ENCODE assay signal across 14 cellular contexts in genomic region chr5:54022156-54022685, GRCh38.
DNase-seq lines count a peak whose midpoint lies in the region; ATAC-seq, FAIRE-seq and TF ChIP-seq lines count a peak whose summit lies in the region.
"Had no signal": no experiment of that assay in that cellular context is flagged by ENCODE, and none has a peak within 500 bp of the region (broad histone marks: within the 10 kb centered on the region; RNA-seq: fewer than 3 reads in every experiment).

No MANE protein-coding gene starts in this region.

- H3K27me3 ChIP-seq in pancreas, result no peaks in the 10 kb centered on the region
- H3K27me3 ChIP-seq: adrenal gland had no signal

- WGBS in pancreas, 2 donors, result 76 to 77% methylated on average over 3 of the region's 3 CpGs

- no peak for ATAC-seq in stimulated activated effector memory CD8-positive, alpha-beta T cell treated with anti-CD3 and anti-CD28 coated beads, Interleukin-12 subunit alpha, Interleukin-12 subunit beta, amount 100 ng/mL, for 72 hours
- ATAC-seq in GM18502 (IDR thresholded peaks at IDR 0.05; ENCODE audit: poor library complexity, unreplicated experiment), result no peak
- no peak for ATAC-seq in pancreas
- ATAC-seq: stimulated activated memory B cell treated with anti-CD40 and anti-IgM and Interleukin-4, amounts not matched to agents 10 μg/mL and 1 μg/mL and 100 μg/mL, for 72 hours had no signal

- H3K4me3 Mint-ChIP-seq in activated naive CD4-positive, alpha-beta T cell treated with anti-CD3 and anti-CD28 coated beads, Interleukin-2, amount 10 ng/mL, durations not matched to agents 7 days and 5 days, result peak overlapping the region; percentile 59
- H3K4me3 Mint-ChIP-seq in chondrocyte (ENCODE audit: unreplicated experiment), result peak overlapping the region; percentile 46
- H3K4me3 Mint-ChIP-seq in stimulated activated effector memory CD8-positive, alpha-beta T cell treated with anti-CD3 and anti-CD28 coated beads, Interleukin-12 subunit alpha, Interleukin-12 subunit beta, amount 100 ng/mL, for 72 hours, result peak overlapping the region; percentile 36
- H3K4me3 Mint-ChIP-seq: dendritic cell treated with granulocyte-macrophage colony-stimulating factor and Interleukin-4, amounts not matched to agents 40 ng/mL and 50 ng/mL, for 4 days; mesothelial cell of epicardium; stimulated activated memory B cell treated with anti-CD40 and anti-IgM and Interleukin-4, amounts not matched to agents 10 μg/mL and 1 μg/mL and 100 μg/mL, for 72 hours had no signal

- CTCF ChIA-PET in activated naive CD4-positive, alpha-beta T cell treated with anti-CD3 and anti-CD28 coated beads, Interleukin-2, amount 10 ng/mL, durations not matched to agents 7 days and 5 days (lab: Charles Lee), result no interaction called here

- H3K9me3 ChIP-seq in pancreas, result no peaks in the 10 kb centered on the region
- H3K9me3 ChIP-seq: adrenal gland had no signal

- no peaks in the 10 kb centered on the region for H3K36me3 ChIP-seq in pancreas
- H3K36me3 ChIP-seq: adrenal gland had no signal

- TF ChIP-seq CTCF in chondrocyte (IDR thresholded peaks at IDR 0.05), result no peak
- TF ChIP-seq CTCF in pancreas (IDR thresholded peaks at IDR 0.05), result no peak

- H3K4me1 ChIP-seq in pancreas, result peaks cover 0 to 12% (median 6%) of the 10 kb centered on the region in 3 donors
- H3K4me1 ChIP-seq: adrenal gland had no signal

- no peak overlapping the region for H3K4me3 ChIP-seq in pancreas
- H3K4me3 ChIP-seq: adrenal gland had no signal

- H3K36me3 Mint-ChIP-seq in activated naive CD4-positive, alpha-beta T cell treated with anti-CD3 and anti-CD28 coated beads, Interleukin-2, amount 10 ng/mL, durations not matched to agents 7 days and 5 days, result peaks cover 1% of the 10 kb centered on the region
- H3K36me3 Mint-ChIP-seq in chondrocyte (ENCODE audit: low read depth), result no peaks in the 10 kb centered on the region
- H3K36me3 Mint-ChIP-seq in stimulated activated effector memory CD8-positive, alpha-beta T cell treated with anti-CD3 and anti-CD28 coated beads, Interleukin-12 subunit alpha, Interleukin-12 subunit beta, amount 100 ng/mL, for 72 hours, result no peaks in the 10 kb centered on the region

- H3K9me3 Mint-ChIP-seq in activated naive CD4-positive, alpha-beta T cell treated with anti-CD3 and anti-CD28 coated beads, Interleukin-2, amount 10 ng/mL, durations not matched to agents 7 days and 5 days, result no peaks in the 10 kb centered on the region
- H3K9me3 Mint-ChIP-seq in chondrocyte (ENCODE audit: low read depth), result peaks cover 2% of the 10 kb centered on the region
- no peaks in the 10 kb centered on the region for H3K9me3 Mint-ChIP-seq in stimulated activated effector memory CD8-positive, alpha-beta T cell treated with anti-CD3 and anti-CD28 coated beads, Interleukin-12 subunit alpha, Interleukin-12 subunit beta, amount 100 ng/mL, for 72 hours
- H3K9me3 Mint-ChIP-seq: dendritic cell treated with granulocyte-macrophage colony-stimulating factor and Interleukin-4, amounts not matched to agents 40 ng/mL and 50 ng/mL, for 4 days; stimulated activated memory B cell treated with anti-CD40 and anti-IgM and Interleukin-4, amounts not matched to agents 10 μg/mL and 1 μg/mL and 100 μg/mL, for 72 hours had no signal

- intact Hi-C loops in pancreas (cut with DNase I), result no loop called here

- peak overlapping the region; percentile 81 for H3K27ac Mint-ChIP-seq in activated naive CD4-positive, alpha-beta T cell treated with anti-CD3 and anti-CD28 coated beads, Interleukin-2, amount 10 ng/mL, durations not matched to agents 7 days and 5 days
- H3K27ac Mint-ChIP-seq in chondrocyte (ENCODE audit: unreplicated experiment), result peak overlapping the region; percentile 89
- peak overlapping the region; percentile 21 for H3K27ac Mint-ChIP-seq in stimulated activated effector memory CD8-positive, alpha-beta T cell treated with anti-CD3 and anti-CD28 coated beads, Interleukin-12 subunit alpha, Interleukin-12 subunit beta, amount 100 ng/mL, for 72 hours
- H3K27ac Mint-ChIP-seq: dendritic cell treated with granulocyte-macrophage colony-stimulating factor and Interleukin-4, amounts not matched to agents 40 ng/mL and 50 ng/mL, for 4 days; mesothelial cell of epicardium; stimulated activated memory B cell treated with anti-CD40 and anti-IgM and Interleukin-4, amounts not matched to agents 10 μg/mL and 1 μg/mL and 100 μg/mL, for 72 hours had no signal

- no peaks in the 10 kb centered on the region for H3K27me3 Mint-ChIP-seq in activated naive CD4-positive, alpha-beta T cell treated with anti-CD3 and anti-CD28 coated beads, Interleukin-2, amount 10 ng/mL, durations not matched to agents 7 days and 5 days
- no peaks in the 10 kb centered on the region for H3K27me3 Mint-ChIP-seq in chondrocyte (ENCODE audit: low read depth)
- H3K27me3 Mint-ChIP-seq: dendritic cell treated with granulocyte-macrophage colony-stimulating factor and Interleukin-4, amounts not matched to agents 40 ng/mL and 50 ng/mL, for 4 days; stimulated activated memory B cell treated with anti-CD40 and anti-IgM and Interleukin-4, amounts not matched to agents 10 μg/mL and 1 μg/mL and 100 μg/mL, for 72 hours had no signal

- peaks cover 29% of the 10 kb centered on the region for H3K4me1 Mint-ChIP-seq in activated naive CD4-positive, alpha-beta T cell treated with anti-CD3 and anti-CD28 coated beads, Interleukin-2, amount 10 ng/mL, durations not matched to agents 7 days and 5 days
- H3K4me1 Mint-ChIP-seq in chondrocyte (ENCODE audit: low read depth), result peaks cover 39% of the 10 kb centered on the region
- H3K4me1 Mint-ChIP-seq in stimulated activated effector memory CD8-positive, alpha-beta T cell treated with anti-CD3 and anti-CD28 coated beads, Interleukin-12 subunit alpha, Interleukin-12 subunit beta, amount 100 ng/mL, for 72 hours, result peaks cover 26% of the 10 kb centered on the region
- H3K4me1 Mint-ChIP-seq: stimulated activated memory B cell treated with anti-CD40 and anti-IgM and Interleukin-4, amounts not matched to agents 10 μg/mL and 1 μg/mL and 100 μg/mL, for 72 hours had no signal

- no peak overlapping the region for H3K27ac ChIP-seq in pancreas
- H3K27ac ChIP-seq: adrenal gland had no signal

- FAIRE-seq in pancreas (lab: Jason Lieb, UNC), result no peak

- DNase-seq in activated naive CD4-positive, alpha-beta T cell treated with anti-CD3 and anti-CD28 coated beads, Interleukin-2, amount 10 ng/mL, durations not matched to agents 7 days and 5 days, result no peak
- DNase-seq in activated naive CD4-positive, alpha-beta T cell (lab: John Stamatoyannopoulos, UW), result no peak
- peak; percentile 71 for DNase-seq in OCI-M1 (lab: John Stamatoyannopoulos, UW)
- no peak for DNase-seq in chondrocyte (ENCODE audit: low spot score)
- no peak for DNase-seq in stimulated activated effector memory CD8-positive, alpha-beta T cell treated with anti-CD3 and anti-CD28 coated beads, Interleukin-12 subunit alpha, Interleukin-12 subunit beta, amount 100 ng/mL, for 72 hours (ENCODE audit: low spot score in 2 of 2)
- no peak for DNase-seq in NCI-H510A (lab: John Stamatoyannopoulos, UW)
- no peak for DNase-seq in pancreas
- DNase-seq: adrenal gland; NCI-H2029 treated with DMSO at 0.1 percent for 48 hours; stimulated activated CD4-positive, alpha-beta T cell treated with anti-CD3 and anti-CD28 coated beads, Interleukin-2, amount 100 ng/mL, for 48 hours had no signal

Comparison
In these comparisons a context has a peak if more than half of its experiments do, and no peak if none do; other contexts are left out.
1. H3K27ac Mint-ChIP-seq: peak in every context shown above with its lines; median percentile 89 in chondrocyte; 81 in activated naive CD4-positive, alpha-beta T cell treated with anti-CD3 and anti-CD28 coated beads, Interleukin-2, amount 10 ng/mL, durations not matched to agents 7 days and 5 days; 21 in stimulated activated effector memory CD8-positive, alpha-beta T cell treated with anti-CD3 and anti-CD28 coated beads, Interleukin-12 subunit alpha, Interleukin-12 subunit beta, amount 100 ng/mL, for 72 hours.